Comparison of ENCODE assay signal across 18 cellular contexts in the genomic region with DNA sequence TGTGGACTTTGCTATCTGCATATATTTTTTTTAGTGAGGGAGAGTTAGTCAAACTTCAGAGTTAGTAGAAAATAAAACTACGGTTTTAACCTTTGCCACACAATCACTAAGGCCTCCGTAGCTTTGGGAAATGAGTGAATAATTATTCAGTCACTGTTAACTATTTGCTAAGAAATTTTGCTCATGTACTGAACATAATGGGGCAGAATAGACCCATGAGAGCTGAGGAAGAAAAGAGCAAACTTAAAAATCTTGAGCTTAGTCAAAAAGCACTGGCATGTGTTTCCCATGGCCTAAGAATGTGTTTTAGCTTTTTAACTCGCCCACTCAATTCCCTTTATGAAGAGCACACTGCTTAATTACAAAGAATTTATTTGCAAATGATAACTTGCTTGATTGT.
A peak's percentile ranks its signal among the peaks of the same experiment; 100 is the strongest.
DNase-seq lines count a peak whose midpoint lies in the region; ATAC-seq and TF ChIP-seq lines count a peak whose summit lies in the region.
"Had no signal": no experiment of that assay in that cellular context is flagged by ENCODE, and none has a peak within 500 bp of the region (broad histone marks: within the 10 kb centered on the region; RNA-seq: fewer than 3 reads in every experiment).

No MANE protein-coding gene starts in this region.

- intact Hi-C loops in CD14-positive monocyte (cut with micrococcal nuclease) = no loop called here

- H3K4me3 ChIP-seq in MG63 = no peak overlapping the region
- H3K4me3 ChIP-seq: HAP-1, tibial nerve had no signal

- H3K4me1 Mint-ChIP-seq in CD14-positive monocyte = peaks cover 62% of the 10 kb centered on the region
- peaks cover 65% of the 10 kb centered on the region for H3K4me1 Mint-ChIP-seq in activated T-helper 17 cell treated with anti-CD3 and anti-CD28 coated beads, Interleukin-2, amount 50 U/mL, for 72 hours

- DNase-seq in CD14-positive monocyte (ENCODE audit: low spot score) (no peak), ELR (ENCODE audit: low read depth) (peak; percentile 40), left kidney (ENCODE audit: low read depth, low spot score) (peak; percentile 9), H4 (ENCODE audit: low spot score) (no peak), NOMO-1 (lab: John Stamatoyannopoulos, UW; ENCODE audit: unreplicated experiment in 2 of 2) (no peak), MG63 (no peak)
- DNase-seq: activated CD4-positive, CD25-positive, alpha-beta regulatory T cell; activated T-cell treated with anti-CD3 and anti-CD28 coated beads, Interleukin-2, amount 50 U/mL, for 4 hours; amniotic stem cell; cerebellar nuclear complex; nucleus accumbens; T-cell had no signal

- H3K9me3 Mint-ChIP-seq in CD14-positive monocyte = no peaks in the 10 kb centered on the region
- H3K9me3 Mint-ChIP-seq in activated T-helper 17 cell treated with anti-CD3 and anti-CD28 coated beads, Interleukin-2, amount 50 U/mL, for 72 hours = no peaks in the 10 kb centered on the region
- H3K9me3 Mint-ChIP-seq: activated T-cell treated with anti-CD3 and anti-CD28 coated beads, Interleukin-2, amount 50 U/mL, for 4 hours; IgD-negative memory B cell; mesothelial cell of epicardium; T-cell had no signal

- H3K36me3 ChIP-seq in MG63 = no peaks in the 10 kb centered on the region
- H3K36me3 ChIP-seq: HAP-1, tibial nerve had no signal

- no peak for TF ChIP-seq CTCF in CD14-positive monocyte (IDR thresholded peaks at IDR 0.05)

- peak overlapping the region in 4 of 7 donors; percentile 28 to 91 (median 88) for H3K27ac Mint-ChIP-seq in CD14-positive monocyte
- peak overlapping the region; percentile 97 for H3K27ac Mint-ChIP-seq in activated T-helper 17 cell treated with anti-CD3 and anti-CD28 coated beads, Interleukin-2, amount 50 U/mL, for 72 hours
- H3K27ac Mint-ChIP-seq: IgD-negative memory B cell, mesothelial cell of epicardium had no signal

- peaks cover 0 to 1% (median 0%) of the 10 kb centered on the region in 3 donors for H3K27me3 Mint-ChIP-seq in CD14-positive monocyte (ENCODE audit: low read depth in 3 of 3)
- no peaks in the 10 kb centered on the region for H3K27me3 Mint-ChIP-seq in activated T-helper 17 cell treated with anti-CD3 and anti-CD28 coated beads, Interleukin-2, amount 50 U/mL, for 72 hours

- H3K27me3 ChIP-seq in MG63 = no peaks in the 10 kb centered on the region
- H3K27me3 ChIP-seq: tibial nerve had no signal

- no peaks in the 10 kb centered on the region for H3K9me3 ChIP-seq in MG63
- H3K9me3 ChIP-seq: HAP-1, tibial nerve had no signal

- peaks cover 31 to 38% of the 10 kb centered on the region in 2 donors for H3K36me3 Mint-ChIP-seq in CD14-positive monocyte
- H3K36me3 Mint-ChIP-seq in activated T-helper 17 cell treated with anti-CD3 and anti-CD28 coated beads, Interleukin-2, amount 50 U/mL, for 72 hours (ENCODE audit: low read depth) = peaks cover 98% of the 10 kb centered on the region
- H3K36me3 Mint-ChIP-seq: mesothelial cell of epicardium had no signal

- ATAC-seq in activated T-helper 17 cell treated with anti-CD3 and anti-CD28 coated beads, Interleukin-2, amount 50 U/mL, for 72 hours (replicated peaks) = no peak
- ATAC-seq in GM21786 (IDR thresholded peaks at IDR 0.05; ENCODE audit: unreplicated experiment) = no peak
- ATAC-seq: activated T-cell treated with anti-CD3 and anti-CD28 coated beads, Interleukin-2, amount 50 U/mL, for 4 hours had no signal

- H3K4me3 Mint-ChIP-seq in CD14-positive monocyte = no peak overlapping the region
- H3K4me3 Mint-ChIP-seq in activated T-helper 17 cell treated with anti-CD3 and anti-CD28 coated beads, Interleukin-2, amount 50 U/mL, for 72 hours = peak overlapping the region; percentile 92
- H3K4me3 Mint-ChIP-seq: activated T-cell treated with anti-CD3 and anti-CD28 coated beads, Interleukin-2, amount 50 U/mL, for 4 hours; IgD-negative memory B cell; mesothelial cell of epicardium; T-cell had no signal

Comparison
In these comparisons a context has a peak if more than half of its experiments do, and no peak if none do; other contexts are left out.
1. DNase-seq: peak in ELR (single experiment) and left kidney (single experiment); none in CD14-positive monocyte (single experiment), H4 (single experiment), NOMO-1 (0 of 2) and MG63 (single experiment).